1 cellular context compared by ENCODE assay signal in the genomic region with DNA sequence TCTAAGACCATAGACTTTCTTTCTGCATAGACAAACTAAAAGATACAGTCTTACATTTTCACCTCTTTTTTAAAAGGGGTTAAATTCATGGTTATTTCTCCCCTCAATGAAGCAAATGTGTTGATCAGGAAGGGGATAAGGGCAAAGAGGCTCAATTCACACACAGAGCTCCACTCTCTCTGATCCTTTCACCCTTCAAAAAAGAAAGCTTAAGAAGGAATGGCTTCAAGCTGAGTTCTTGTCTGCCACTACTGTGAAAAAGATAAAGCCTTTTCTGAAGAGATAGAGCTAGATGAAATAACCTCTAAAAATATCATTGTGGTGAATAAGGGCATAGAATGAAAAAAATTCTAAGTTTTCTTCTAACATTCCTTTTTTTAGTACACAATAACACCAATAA.
TF ChIP-seq lines count a peak whose summit lies in the region.

No MANE protein-coding gene starts in this region.

TF ChIP-seq in HepG2, 621 proteins besides CTCF, POLR2A, EP300 and RAD21 (continued from another document):
- no peak for TF ChIP-seq ZEB1 (IDR thresholded peaks at IDR 0.05; ENCODE audit: insufficient replicate concordance, low read depth)
